In the genomic region with DNA sequence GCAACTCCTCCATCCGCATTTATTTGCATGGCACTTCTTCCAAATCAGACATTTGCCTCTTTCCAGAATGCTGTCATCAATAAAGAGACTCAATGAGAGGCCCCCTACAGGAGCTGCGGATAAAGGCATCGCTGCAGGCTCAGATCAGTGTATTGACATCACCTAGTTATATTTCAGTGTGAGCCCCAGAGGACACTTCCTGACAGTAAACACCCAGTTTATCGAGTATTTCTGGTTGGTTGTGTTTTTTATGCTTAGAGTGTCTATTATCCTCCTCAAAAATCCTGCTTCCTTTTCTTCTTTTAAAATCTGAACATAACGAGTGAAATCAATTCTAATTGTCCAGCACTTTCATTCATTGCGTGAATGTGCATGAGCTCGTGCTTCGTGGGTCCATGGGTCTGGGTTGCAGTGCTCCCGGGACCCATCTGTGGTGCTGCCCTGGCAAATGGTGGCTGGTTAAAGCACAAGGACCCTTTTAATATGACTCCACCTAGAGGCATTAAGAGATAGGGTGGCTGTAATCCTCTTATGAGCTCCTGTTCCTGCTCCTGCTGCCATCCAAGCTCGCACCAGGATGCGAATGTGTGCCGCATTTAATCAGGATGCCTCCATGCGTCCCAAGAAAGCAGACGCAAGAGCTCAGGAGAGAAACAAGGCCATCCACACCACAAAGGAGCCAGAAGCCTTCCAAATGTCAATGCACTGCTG, we compare ENCODE assay signal across 1 cellular context.
TF ChIP-seq lines count a peak whose summit lies in the region.

No MANE protein-coding gene starts in this region.

TF ChIP-seq in SK-N-SH treated with all-trans-retinoic acid at 6 μM for 48 hours, 23 proteins besides CTCF, POLR2A, EP300 and RAD21 (continued from another document):
- TF ChIP-seq, protein P1, sequence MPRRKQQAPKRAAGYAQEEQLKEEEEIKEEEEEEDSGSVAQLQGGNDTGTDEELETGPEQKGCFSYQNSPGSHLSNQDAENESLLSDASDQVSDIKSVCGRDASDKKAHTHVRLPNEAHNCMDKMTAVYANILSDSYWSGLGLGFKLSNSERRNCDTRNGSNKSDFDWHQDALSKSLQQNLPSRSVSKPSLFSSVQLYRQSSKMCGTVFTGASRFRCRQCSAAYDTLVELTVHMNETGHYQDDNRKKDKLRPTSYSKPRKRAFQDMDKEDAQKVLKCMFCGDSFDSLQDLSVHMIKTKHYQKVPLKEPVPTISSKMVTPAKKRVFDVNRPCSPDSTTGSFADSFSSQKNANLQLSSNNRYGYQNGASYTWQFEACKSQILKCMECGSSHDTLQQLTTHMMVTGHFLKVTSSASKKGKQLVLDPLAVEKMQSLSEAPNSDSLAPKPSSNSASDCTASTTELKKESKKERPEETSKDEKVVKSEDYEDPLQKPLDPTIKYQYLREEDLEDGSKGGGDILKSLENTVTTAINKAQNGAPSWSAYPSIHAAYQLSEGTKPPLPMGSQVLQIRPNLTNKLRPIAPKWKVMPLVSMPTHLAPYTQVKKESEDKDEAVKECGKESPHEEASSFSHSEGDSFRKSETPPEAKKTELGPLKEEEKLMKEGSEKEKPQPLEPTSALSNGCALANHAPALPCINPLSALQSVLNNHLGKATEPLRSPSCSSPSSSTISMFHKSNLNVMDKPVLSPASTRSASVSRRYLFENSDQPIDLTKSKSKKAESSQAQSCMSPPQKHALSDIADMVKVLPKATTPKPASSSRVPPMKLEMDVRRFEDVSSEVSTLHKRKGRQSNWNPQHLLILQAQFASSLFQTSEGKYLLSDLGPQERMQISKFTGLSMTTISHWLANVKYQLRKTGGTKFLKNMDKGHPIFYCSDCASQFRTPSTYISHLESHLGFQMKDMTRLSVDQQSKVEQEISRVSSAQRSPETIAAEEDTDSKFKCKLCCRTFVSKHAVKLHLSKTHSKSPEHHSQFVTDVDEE (CRISPR knock-in tag; IDR thresholded peaks at IDR 0.05), result no peak
- TF ChIP-seq TOX (CRISPR knock-in tag; IDR thresholded peaks at IDR 0.05; ENCODE audit: borderline replicate concordance), result no peak
- TF ChIP-seq, protein P2, sequence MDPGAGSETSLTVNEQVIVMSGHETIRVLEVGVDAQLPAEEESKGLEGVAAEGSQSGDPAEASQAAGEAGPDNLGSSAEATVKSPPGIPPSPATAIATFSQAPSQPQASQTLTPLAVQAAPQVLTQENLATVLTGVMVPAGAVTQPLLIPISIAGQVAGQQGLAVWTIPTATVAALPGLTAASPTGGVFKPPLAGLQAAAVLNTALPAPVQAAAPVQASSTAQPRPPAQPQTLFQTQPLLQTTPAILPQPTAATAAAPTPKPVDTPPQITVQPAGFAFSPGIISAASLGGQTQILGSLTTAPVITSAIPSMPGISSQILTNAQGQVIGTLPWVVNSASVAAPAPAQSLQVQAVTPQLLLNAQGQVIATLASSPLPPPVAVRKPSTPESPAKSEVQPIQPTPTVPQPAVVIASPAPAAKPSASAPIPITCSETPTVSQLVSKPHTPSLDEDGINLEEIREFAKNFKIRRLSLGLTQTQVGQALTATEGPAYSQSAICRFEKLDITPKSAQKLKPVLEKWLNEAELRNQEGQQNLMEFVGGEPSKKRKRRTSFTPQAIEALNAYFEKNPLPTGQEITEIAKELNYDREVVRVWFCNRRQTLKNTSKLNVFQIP (CRISPR knock-in tag; IDR thresholded peaks at IDR 0.05; ENCODE audit: borderline replicate concordance, low read depth), result no peak
- no peak for TF ChIP-seq ZNF8 (CRISPR knock-in tag; IDR thresholded peaks at IDR 0.05)
- TF ChIP-seq ZNF70 (CRISPR knock-in tag; IDR thresholded peaks at IDR 0.05), result no peak
- TF ChIP-seq SNAI2 (CRISPR knock-in tag; IDR thresholded peaks at IDR 0.05), result no peak
- TF ChIP-seq ZFP3 (CRISPR knock-in tag; IDR thresholded peaks at IDR 0.05), result no peak
- TF ChIP-seq ISL1 (CRISPR knock-in tag; IDR thresholded peaks at IDR 0.05), result no peak
